Comparison of ENCODE assay signal across 1 cellular context in the genomic region with DNA sequence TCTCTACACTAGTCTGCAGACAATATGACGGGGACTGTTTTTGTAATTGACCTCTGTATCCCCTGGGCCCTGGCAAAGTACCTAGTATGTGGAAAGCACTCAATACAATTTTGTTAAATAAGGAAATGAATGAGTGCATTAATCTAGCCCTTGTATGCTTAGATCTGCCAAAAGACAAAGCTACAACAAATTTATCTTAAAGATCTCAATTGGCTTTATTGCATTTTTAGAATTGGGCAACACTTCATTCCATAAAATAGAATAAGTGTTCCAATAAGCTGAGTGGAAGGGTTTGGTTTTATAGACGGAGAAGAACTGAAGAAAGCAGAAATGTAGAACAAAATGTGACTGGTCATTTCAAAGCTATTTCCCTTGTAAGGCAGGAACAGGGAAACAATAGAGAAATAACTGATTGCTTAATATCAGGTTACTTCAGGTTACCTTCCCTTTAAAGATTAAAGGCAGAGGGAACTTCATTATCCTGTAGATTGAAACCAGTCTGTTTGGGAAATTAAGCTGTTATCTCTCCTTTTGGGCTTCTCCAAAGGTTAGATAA.
TF ChIP-seq lines count a peak whose summit lies in the region.

No MANE protein-coding gene starts in this region.

TF ChIP-seq in SK-N-SH, 30 proteins besides CTCF, POLR2A, EP300 and RAD21:
- TF ChIP-seq FOXM1 (IDR thresholded peaks at IDR 0.05; ENCODE audit: low read depth) (peak; percentile 73), TCF12 (IDR thresholded peaks at IDR 0.05) (peak; percentile 51), NRF1 (IDR thresholded peaks at IDR 0.05; ENCODE audit: low read depth, low read length) (no peak), RXRA (IDR thresholded peaks at IDR 0.05; ENCODE audit: borderline replicate concordance, low read depth) (no peak; the same call in 1 of the 2 replicates), USF2 (IDR thresholded peaks at IDR 0.05; ENCODE audit: borderline replicate concordance, low read depth, low read length) (no peak), PBX3 (IDR thresholded peaks at IDR 0.05) (peak; percentile 63), JUND (IDR thresholded peaks at IDR 0.05) (peak; percentile 21; the same call in 1 of the 2 replicates), NFIC (IDR thresholded peaks at IDR 0.05; ENCODE audit: borderline replicate concordance) (peak; percentile 29; the same call in 1 of the 2 replicates), FOSL2 (IDR thresholded peaks at IDR 0.05; ENCODE audit: borderline replicate concordance, low read depth) (peak; percentile 11; the same call in 1 of the 2 replicates), CHD2 (IDR thresholded peaks at IDR 0.05; ENCODE audit: low read length, partially characterized antibody) (no peak)
